30 cellular contexts compared by ENCODE assay signal in the genomic region with DNA sequence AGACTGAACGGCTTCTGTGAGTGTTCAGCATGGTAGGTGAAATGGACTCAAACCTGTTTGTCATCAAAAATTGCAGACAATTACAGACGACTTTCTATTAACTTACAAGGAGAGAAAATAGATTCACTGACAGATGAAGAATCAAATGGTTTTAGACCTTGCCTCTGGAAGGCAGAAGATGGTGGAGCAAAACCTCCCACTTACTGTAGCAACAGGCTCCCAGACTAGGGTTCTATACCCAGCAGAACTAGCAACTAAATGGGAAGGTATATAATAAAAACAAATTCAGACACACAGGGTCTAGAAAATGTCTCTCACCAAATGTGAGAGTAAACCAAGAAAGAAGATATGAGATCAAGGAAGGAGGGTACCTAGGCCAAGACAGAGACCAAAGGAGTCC.
"Had no signal": no experiment of that assay in that cellular context is flagged by ENCODE, and none has a peak within 500 bp of the region (broad histone marks: within the 10 kb centered on the region; RNA-seq: fewer than 3 reads in every experiment).

No MANE protein-coding gene starts in this region.

- H3K4me1 Mint-ChIP-seq: brain, natural killer cell had no signal

- H3K9me3 Mint-ChIP-seq: natural killer cell had no signal

- H3K4me3 Mint-ChIP-seq: activated T-cell treated with anti-CD3 and anti-CD28 coated beads, Interleukin-2, amount 50 U/mL, for 24 hours; activated T-helper 17 cell treated with anti-CD3 and anti-CD28 coated beads, Interleukin-2, amount 50 U/mL, for 72 hours; brain; immature natural killer cell; natural killer cell had no signal

- H3K4me1 ChIP-seq: ascending aorta, esophagus muscularis mucosa, foreskin keratinocyte, heart left ventricle, testis, transverse colon had no signal

- H3K27me3 ChIP-seq: ascending aorta, cardiac muscle cell, esophagus muscularis mucosa, foreskin keratinocyte, heart left ventricle, testis, transverse colon had no signal

- H3K27ac Mint-ChIP-seq: activated T-cell treated with anti-CD3 and anti-CD28 coated beads, Interleukin-2, amount 50 U/mL, for 24 hours; activated T-helper 17 cell treated with anti-CD3 and anti-CD28 coated beads, Interleukin-2, amount 50 U/mL, for 72 hours; brain had no signal

- H3K27me3 Mint-ChIP-seq: activated T-cell treated with anti-CD3 and anti-CD28 coated beads, Interleukin-2, amount 50 U/mL, for 24 hours; activated T-helper 17 cell treated with anti-CD3 and anti-CD28 coated beads, Interleukin-2, amount 50 U/mL, for 72 hours had no signal

- H3K4me3 ChIP-seq: ascending aorta, cardiac muscle cell, esophagus muscularis mucosa, heart left ventricle, skin epidermis, testis, transverse colon had no signal

- DNase-seq: activated CD4-positive, alpha-beta T cell treated with anti-CD3 and anti-CD28 coated beads for 48 hours; activated CD4-positive, alpha-beta T cell treated with anti-CD3 and anti-CD28 coated beads, Interleukin-2, amount 50 U/mL, for 48 hours; activated CD4-positive, CD25-positive, alpha-beta regulatory T cell; activated CD8-positive, alpha-beta memory T cell treated with anti-CD3 and anti-CD28 coated beads, Interleukin-2, amount 50 U/mL, for 4 hours; activated gamma-delta T cell treated with Interleukin-2 at 50 U/mL for 16 hours; activated T-cell treated with anti-CD3 and anti-CD28 coated beads, Interleukin-2, amount 50 U/mL, for 24 hours; effector CD4-positive, alpha-beta T cell; foreskin keratinocyte; heart left ventricle; hypothalamus; immature natural killer cell; kidney; left colon; midbrain; natural killer cell; posterior cingulate gyrus; stimulated activated CD4-positive, alpha-beta T cell treated with anti-CD3 and anti-CD28 coated beads, Interleukin-12 subunit alpha, Interleukin-12 subunit beta, amount 100 ng/mL, for 4 hours; stimulated activated CD4-positive, alpha-beta T cell treated with anti-CD3 and anti-CD28 coated beads, Interleukin-4, amount 100 ng/mL, for 1 hour; stimulated activated naive CD8-positive, alpha-beta T cell treated with anti-CD3 and anti-CD28 coated beads, Interleukin-15, Interleukin-2, amounts not matched to agents 100 U/mL and 50 U/mL, for 24 hours; testis; transverse colon had no signal

- H3K27ac ChIP-seq: ascending aorta, cardiac muscle cell, esophagus muscularis mucosa, foreskin keratinocyte, heart left ventricle, skin epidermis, testis, transverse colon had no signal

- H3K9me3 ChIP-seq: ascending aorta, esophagus muscularis mucosa, heart left ventricle, testis, transverse colon had no signal

- ATAC-seq: activated naive CD4-positive, alpha-beta T cell treated with anti-CD3 and anti-CD28 coated beads, Interleukin-2, amount 50 U/mL, for 72 hours; activated T-helper 17 cell treated with anti-CD3 and anti-CD28 coated beads, Interleukin-2, amount 50 U/mL, for 72 hours; foreskin keratinocyte; heart left ventricle; left colon; natural killer cell; sciatic nerve; SK-N-SH treated with all-trans-retinoic acid at 6 μM for 48 hours; stimulated activated naive CD8-positive, alpha-beta T cell treated with anti-CD3 and anti-CD28 coated beads, Interleukin-15, Interleukin-2, amounts not matched to agents 100 U/mL and 50 U/mL, for 24 hours had no signal
